ENCODE assay signal across 8 cellular contexts in genomic region chr17:79991140-79991923, GRCh38. TPM values are rescaled to one million over a fixed set of nuclear protein-coding genes. Genes with fewer than 3 reads are reported as not detected.
DNase-seq lines count a peak whose midpoint lies in the region; ATAC-seq, FAIRE-seq and TF ChIP-seq lines count a peak whose summit lies in the region.

No MANE protein-coding gene starts in this region.

- in situ Hi-C loops in GM12878 (cut with MboI) = no loop called here

- CTCF ChIA-PET in GM12878 (lab: Yijun Ruan, JAX) = no interaction called here

- no TSS peak for BruUV-seq in GM12878 (replicated peaks; lab: Mats Ljungman, UMichigan)

- RAD21 ChIA-PET in GM12878 (lab: Charles Lee; ENCODE audit: unreplicated experiment) = interaction anchor here (0.6 kb wide), 1 partner anchor 9 kb away, joined by 3 read pairs; no protein-coding TSS in a partner anchor

- H3K9me3 ChIP-seq in GM12878 (replicated peaks; ENCODE audit: control insufficient read depth, insufficient read depth, low read length) (no peaks in the 10 kb centered on the region), iPS-18c (ENCODE audit: control insufficient read depth, insufficient read depth, low read length) (no peaks in the 10 kb centered on the region)

- TF ChIP-seq CTCF in GM12874 (IDR thresholded peaks at IDR 0.05; ENCODE audit: insufficient read depth, low read depth, low read length) (peak; percentile 49), GM12878 (IDR thresholded peaks at IDR 0.05 in 2 of 3, conservative IDR thresholded peaks at IDR 0.05 in 1 of 3; ENCODE audit: control insufficient read depth in 2 of 3, extremely low read depth in 1 of 3, insufficient read depth in 1 of 3, low read depth in 3 of 3, low read length in 3 of 3) (peak; percentile 20 to 66 (median 62); a peak in 4 of 6 replicates)

- peak; percentile 95 for ATAC-seq in GM12878
- ATAC-seq in HG02571 (IDR thresholded peaks at IDR 0.05; ENCODE audit: unreplicated experiment) = no peak
- ATAC-seq in HG03342 (IDR thresholded peaks at IDR 0.05; ENCODE audit: unreplicated experiment) = no peak

- peak overlapping the region; percentile 38; the same call in 1 of the 2 replicates for H3K4me2 ChIP-seq in GM12878 (ENCODE audit: control insufficient read depth, insufficient read depth)

- H3K79me2 ChIP-seq in GM12878 (ENCODE audit: control insufficient read depth, insufficient read depth, low read length) = no peaks in the 10 kb centered on the region

- H3K4me1 ChIP-seq in GM12878 (ENCODE audit: control insufficient read depth, insufficient read depth, low read length) = no peaks in the 10 kb centered on the region

- SMC1A ChIA-PET in GM12878 (lab: Charles Lee; ENCODE audit: uncharacterized antibody, unreplicated experiment) = no interaction called here

- DNase-seq in NCI-H2081 (lab: John Stamatoyannopoulos, UW) (peak; percentile 87 to 89), UCSD-AML1 (lab: John Stamatoyannopoulos, UW; ENCODE audit: unreplicated experiment) (peak; percentile 75), GM12878 (ENCODE audit: low read depth, low spot score) (no peak), smooth muscle cell of the brain vasculature (ENCODE audit: low read depth, low spot score) (peak; percentile 43)

- H3K27ac ChIP-seq in GM12878 (ENCODE audit: control insufficient read depth, insufficient read depth) = no peak overlapping the region

- no peak overlapping the region for H2AFZ ChIP-seq in GM12878 (ENCODE audit: control insufficient read depth, low read depth, low read length)

- peak; percentile 44 for TF ChIP-seq RAD21 in GM12878 (IDR thresholded peaks at IDR 0.05; ENCODE audit: insufficient read depth, low read depth, low read length)

- TF ChIP-seq POLR2A in GM12878 (IDR thresholded peaks at IDR 0.05; ENCODE audit: low read depth, low read length) = no peak

- intact Hi-C loops in GM12878 (cut with micrococcal nuclease; ENCODE audit: unreplicated experiment) = no loop called here

- peaks cover 1 to 3% of the 10 kb centered on the region in 2 experiments; a peak in 2 of 4 replicates for H3K27me3 ChIP-seq in GM12878 (replicated peaks in 1 of 2; ENCODE audit: control insufficient read depth in 2 of 2, insufficient read depth in 2 of 2, low read length in 1 of 2)

- no peak overlapping the region for H3K9ac ChIP-seq in GM12878 (ENCODE audit: control insufficient read depth, insufficient read depth, low read length)

- no peaks in the 10 kb centered on the region for H4K20me1 ChIP-seq in GM12878 (ENCODE audit: control insufficient read depth, insufficient read depth)

- no peak overlapping the region for H3K4me3 ChIP-seq in GM12878
- peak overlapping the region; percentile 11; the same call in 1 of the 2 replicates for H3K4me3 ChIP-seq in iPS-18c (ENCODE audit: insufficient read depth, low read depth, low read length)

- TF ChIP-seq EP300 in GM12878 (IDR thresholded peaks at IDR 0.05; ENCODE audit: borderline replicate concordance in 1 of 2, control insufficient read depth in 1 of 2, low read depth in 2 of 2, low read length in 2 of 2) = no peak

- no peak for FAIRE-seq in GM12878 (lab: Jason Lieb, UNC)

- WGBS in GM12878 (ENCODE audit: insufficient coverage, insufficient replicate concordance, low lambda C conversion rate, missing lambda C conversion rate) = 41% methylated on average over 18 of the region's 30 CpGs

- POLR2A ChIA-PET in GM12878 (lab: Charles Lee) = no interaction called here

- no peaks in the 10 kb centered on the region for H3K36me3 ChIP-seq in GM12878 (ENCODE audit: control insufficient read depth in 2 of 2, insufficient read depth in 2 of 2, low read length in 1 of 2)

TF ChIP-seq in GM12878, 131 proteins besides CTCF, POLR2A, EP300 and RAD21:
- TF ChIP-seq HCFC1 (IDR thresholded peaks at IDR 0.05; ENCODE audit: low read length) = no peak
- TF ChIP-seq BCL3 (IDR thresholded peaks at IDR 0.05; ENCODE audit: borderline replicate concordance, insufficient read depth, low read depth, low read length, poor library complexity, severe bottlenecking) = no peak
- no peak for TF ChIP-seq RBBP5 (conservative IDR thresholded peaks at IDR 0.05)
- peak; percentile 49; the same call in 1 of the 2 replicates for TF ChIP-seq SMC3 (IDR thresholded peaks at IDR 0.05; ENCODE audit: borderline replicate concordance, low read length)
- TF ChIP-seq YY1 (IDR thresholded peaks at IDR 0.05; ENCODE audit: low read depth, low read length) = 0 out of 2 replicates have a peak, but pooled peaks have one; percentile 38

RNA-seq across cellular contexts. Expression of gene TBC1D16, which starts 44.3 kb away (rescaled TPM):
- total RNA-seq in GM12878 (2013; cell fraction: nucleolus; rRNA removed) = 0.25 and 0.32 TPM in 2 replicates
- total RNA-seq in GM12878 (2014; rRNA removed) (0.05 and 0.06 TPM in 2 replicates), GM12878 (2014; rRNA removed; fragmentation: Illumina TruSeq; extraction: Trizol) (0.04 TPM in 1 of 2 replicates, not detected in the other), GM12878 (2021) (0.10 and 0.13 TPM in 2 replicates)
- polyA plus RNA-seq in GM12878 (2011; ENCODE audit: low read depth) = 0.09 TPM
- polyA plus RNA-seq in GM12878 (2011; rRNA removed) (0.06 and 0.11 TPM in 2 replicates), GM12878 (2014; fragmentation: Illumina TruSeq; extraction: Trizol) (not detected in 2 replicates), GM12878 (2014; fragmentation: Nextera tagmentation; extraction: Ambion mirVana) (not detected), GM12878 (2014; rRNA removed) (0.01 TPM in 2 replicates), GM12878 (2016; fragmentation: Nextera tagmentation; extraction: Ambion mirVana) (under 1 TPM; 0.05 to 0.13 TPM)
- 0.03 and 0.17 TPM in 2 replicates for polyA plus RNA-seq in GM12878 (2011; cell fraction: cytosol; rRNA removed)
- polyA plus RNA-seq in GM12878 (2011; cell fraction: nucleus; rRNA removed) = 0.15 and 0.21 TPM in 2 replicates
- 0.09 and 0.13 TPM in 2 replicates for polyA plus RNA-seq in GM12878 (2012)
- 0.15 and 0.37 TPM in 2 replicates for polyA minus RNA-seq in GM12878 (2011; rRNA and poly(A)+ RNA removed)
- polyA minus RNA-seq in GM12878 (2011; cell fraction: cytosol; rRNA and poly(A)+ RNA removed) = 0.21 TPM in 1 of 2 replicates, not detected in the other
- 0.12 and 0.19 TPM in 2 replicates for polyA minus RNA-seq in GM12878 (2011; cell fraction: nucleus; rRNA and poly(A)+ RNA removed)

RNA-seq across cellular contexts. Expression of gene CCDC40, which starts 45.1 kb away (rescaled TPM):
- not detected in 2 replicates for total RNA-seq in GM12878 (2013; cell fraction: nucleolus; rRNA removed)
- total RNA-seq in GM12878 (2014; rRNA removed) = 0.06 TPM in 1 of 2 replicates, not detected in the other
- not detected in 2 replicates for total RNA-seq in GM12878 (2014; rRNA removed; fragmentation: Illumina TruSeq; extraction: Trizol)
- not detected in 2 replicates for total RNA-seq in GM12878 (2021)
- not detected for polyA plus RNA-seq in GM12878 (2011; ENCODE audit: low read depth)
- polyA plus RNA-seq in GM12878 (2011; rRNA removed) = 0.10 TPM in 1 of 2 replicates, not detected in the other
- 0.19 TPM in 1 of 2 replicates, not detected in the other for polyA plus RNA-seq in GM12878 (2011; cell fraction: cytosol; rRNA removed)
- polyA plus RNA-seq in GM12878 (2011; cell fraction: nucleus; rRNA removed) = 0.36 and 0.47 TPM in 2 replicates
- not detected in 2 replicates for polyA plus RNA-seq in GM12878 (2012)
- not detected in 2 replicates for polyA plus RNA-seq in GM12878 (2014; fragmentation: Illumina TruSeq; extraction: Trizol)
- polyA plus RNA-seq in GM12878 (2014; fragmentation: Nextera tagmentation; extraction: Ambion mirVana) = not detected
- not detected in 2 replicates for polyA plus RNA-seq in GM12878 (2014; rRNA removed)
- not detected for polyA plus RNA-seq in GM12878 (2016; fragmentation: Nextera tagmentation; extraction: Ambion mirVana)
- not detected in 2 replicates for polyA minus RNA-seq in GM12878 (2011; rRNA and poly(A)+ RNA removed)
- not detected in 2 replicates for polyA minus RNA-seq in GM12878 (2011; cell fraction: cytosol; rRNA and poly(A)+ RNA removed)
- not detected in 2 replicates for polyA minus RNA-seq in GM12878 (2011; cell fraction: nucleus; rRNA and poly(A)+ RNA removed)
